ENCODE assay signal across 20 cellular contexts in genomic region chr9:21904776-21905175, GRCh38.
DNase-seq lines count a peak whose midpoint lies in the region; ATAC-seq and TF ChIP-seq lines count a peak whose summit lies in the region.
"Had no signal": no experiment of that assay in that cellular context is flagged by ENCODE, and none has a peak within 500 bp of the region (broad histone marks: within the 10 kb centered on the region; RNA-seq: fewer than 3 reads in every experiment).

No MANE protein-coding gene starts in this region.

- peak overlapping the region; percentile 40; the same call in 1 of the 2 replicates for H3K27ac Mint-ChIP-seq in HFFc6
- H3K27ac Mint-ChIP-seq: activated CD4-positive, alpha-beta T cell treated with anti-CD3 and anti-CD28 coated beads for 36 hours had no signal

- H3K27ac ChIP-seq in ACC112 (ENCODE audit: low read depth, low read length), result peak overlapping the region; percentile 65
- H3K27ac ChIP-seq in SJSA1, result peak overlapping the region; percentile 19; the same call in 1 of the 2 replicates
- H3K27ac ChIP-seq in lower lobe of right lung, result no peak overlapping the region
- H3K27ac ChIP-seq: Peyer's patch, right atrium auricular region had no signal

- H3K9me3 ChIP-seq in SJSA1 (replicated peaks), result no peaks in the 10 kb centered on the region
- H3K9me3 ChIP-seq in lower lobe of right lung, result peaks cover 24% of the 10 kb centered on the region
- H3K9me3 ChIP-seq: HAP-1, Peyer's patch had no signal

- H3K4me1 ChIP-seq in ACC112 (ENCODE audit: control insufficient read depth, insufficient read depth, low read length, unreplicated experiment), result peaks cover 22% of the 10 kb centered on the region
- peaks cover 18% of the 10 kb centered on the region for H3K4me1 ChIP-seq in SJSA1 (replicated peaks)
- no peaks in the 10 kb centered on the region for H3K4me1 ChIP-seq in lower lobe of right lung
- H3K4me1 ChIP-seq: HAP-1, Peyer's patch, right atrium auricular region had no signal

- H2AFZ ChIP-seq in ACC112 (ENCODE audit: low read length, unreplicated experiment), result peak overlapping the region; percentile 56

- peaks cover 41% of the 10 kb centered on the region for H3K4me1 Mint-ChIP-seq in HFFc6 (ENCODE audit: low read depth)
- H3K4me1 Mint-ChIP-seq: activated CD4-positive, alpha-beta T cell treated with anti-CD3 and anti-CD28 coated beads for 36 hours had no signal

- H3K27me3 Mint-ChIP-seq in HFFc6 (ENCODE audit: insufficient read depth), result no peaks in the 10 kb centered on the region
- H3K27me3 Mint-ChIP-seq: activated CD4-positive, alpha-beta T cell treated with anti-CD3 and anti-CD28 coated beads for 36 hours had no signal

- H3K27me3 ChIP-seq in ACC112 (ENCODE audit: insufficient read depth, low read length), result no peaks in the 10 kb centered on the region
- H3K27me3 ChIP-seq in SJSA1 (replicated peaks), result no peaks in the 10 kb centered on the region
- no peaks in the 10 kb centered on the region for H3K27me3 ChIP-seq in lower lobe of right lung (ENCODE audit: low read depth)
- H3K27me3 ChIP-seq: Peyer's patch, right atrium auricular region had no signal

- DNase-seq in HFFc6, result no peak
- peak in 1 of 2 experiments; percentile 44 for DNase-seq in SJSA1 (ENCODE audit: low read depth in 1 of 2, low spot score in 2 of 2)
- peak; percentile 28 for DNase-seq in fibroblast of mammary gland (ENCODE audit: low read depth)
- no peak for DNase-seq in lower lobe of right lung
- no peak for DNase-seq in KG1 (lab: John Stamatoyannopoulos, UW)
- DNase-seq in T1000 (lab: John Stamatoyannopoulos, UW), result no peak
- DNase-seq: activated CD4-positive, alpha-beta T cell treated with anti-CD3 and anti-CD28 coated beads for 36 hours; activated effector memory CD4-positive, alpha-beta T cell treated with anti-CD3 and anti-CD28 coated beads, Interleukin-2, amount 50 U/mL, for 16 hours; foreskin melanocyte; left cardiac atrium; NCI-H1417; NCI-H748 treated with DMSO at 0.1 percent for 48 hours; Peyer's patch; stimulated activated naive CD4-positive, alpha-beta T cell; T-helper 9 cell; trophoblast cell had no signal

- no peaks in the 10 kb centered on the region for H3K79me2 ChIP-seq in ACC112 (ENCODE audit: control insufficient read depth, insufficient read depth, low read length, unreplicated experiment)

- intact Hi-C loops in lower lobe of right lung (cut with DNase I), result no loop called here

- H3K4me3 ChIP-seq in ACC112 (ENCODE audit: low read depth, low read length) (no peak overlapping the region), SJSA1 (no peak overlapping the region), fibroblast of mammary gland (ENCODE audit: control insufficient read depth, low read depth, low read length) (no peak overlapping the region), lower lobe of right lung (no peak overlapping the region)
- H3K4me3 ChIP-seq: HAP-1, Peyer's patch, right atrium auricular region had no signal

- H3K36me3 Mint-ChIP-seq in HFFc6 (ENCODE audit: low read depth), result peaks cover 35% of the 10 kb centered on the region

- no peak for ATAC-seq in HG03175 (IDR thresholded peaks at IDR 0.05; ENCODE audit: unreplicated experiment)
- no peak for ATAC-seq in lower lobe of right lung
- ATAC-seq: activated CD4-positive, alpha-beta T cell treated with anti-CD3 and anti-CD28 coated beads for 36 hours; left cardiac atrium had no signal

- H3K9me3 Mint-ChIP-seq in HFFc6, result no peaks in the 10 kb centered on the region; the same call in 1 of the 2 replicates

- TF ChIP-seq CTCF in HFFc6 (IDR thresholded peaks at IDR 0.05), result peak; percentile 55
- TF ChIP-seq CTCF in fibroblast of mammary gland (conservative IDR thresholded peaks at IDR 0.05; ENCODE audit: control insufficient read depth, insufficient read depth, low read depth, low read length), result peak; percentile 5
- no peak for TF ChIP-seq CTCF in lower lobe of right lung (IDR thresholded peaks at IDR 0.05)

- H3K4me3 Mint-ChIP-seq in HFFc6, result no peak overlapping the region
- H3K4me3 Mint-ChIP-seq: activated CD4-positive, alpha-beta T cell treated with anti-CD3 and anti-CD28 coated beads for 36 hours had no signal

- peaks cover 26% of the 10 kb centered on the region for H3K36me3 ChIP-seq in ACC112 (ENCODE audit: insufficient read depth, low read length)
- no peaks in the 10 kb centered on the region for H3K36me3 ChIP-seq in SJSA1
- no peaks in the 10 kb centered on the region for H3K36me3 ChIP-seq in lower lobe of right lung
- H3K36me3 ChIP-seq: HAP-1, Peyer's patch, right atrium auricular region had no signal
